ENCODE assay signal across 13 cellular contexts in genomic region chr11:8658210-8658968, GRCh38. TPM values are rescaled to one million over a fixed set of nuclear protein-coding genes. Genes with fewer than 3 reads are reported as not detected.
A peak's percentile ranks its signal among the peaks of the same experiment; 100 is the strongest.
DNase-seq lines count a peak whose midpoint lies in the region; ATAC-seq and TF ChIP-seq lines count a peak whose summit lies in the region.
"Had no signal": no experiment of that assay in that cellular context is flagged by ENCODE, and none has a peak within 500 bp of the region (broad histone marks: within the 10 kb centered on the region; RNA-seq: fewer than 3 reads in every experiment).

No MANE protein-coding gene starts in this region.

- H3K36me3 ChIP-seq in BLaER1 treated with 17β-estradiol and CSF1 and Interleukin-3, amounts not matched to agents 10 nM and 100 nM = no peaks in the 10 kb centered on the region
- H3K36me3 ChIP-seq in left lung = peaks cover 0 to 10% of the 10 kb centered on the region in 2 donors
- H3K36me3 ChIP-seq: WERI-Rb-1 had no signal

- H3K9ac ChIP-seq in BLaER1 treated with 17β-estradiol and CSF1 and Interleukin-3, amounts not matched to agents 10 nM and 100 nM = no peak overlapping the region
- H3K9ac ChIP-seq: KMS-11 had no signal

- intact Hi-C loops in left lung (cut with DNase I) = no loop called here

- no peak for ATAC-seq in left lung

- H4K20me1 ChIP-seq in BLaER1 treated with 17β-estradiol and CSF1 and Interleukin-3, amounts not matched to agents 10 nM and 100 nM = no peaks in the 10 kb centered on the region; a peak in 1 of 22 replicates

- TF ChIP-seq CTCF in cardiac fibroblast (IDR thresholded peaks at IDR 0.05; ENCODE audit: low read depth, low read length) (no peak), left lung (IDR thresholded peaks at IDR 0.05) (no peak)

- H3K4me3 ChIP-seq in BLaER1 treated with 17β-estradiol and CSF1 and Interleukin-3, amounts not matched to agents 10 nM and 100 nM = no peak overlapping the region
- H3K4me3 ChIP-seq in cardiac fibroblast (replicated peaks in 1 of 2; ENCODE audit: low read depth in 2 of 2, low read length in 2 of 2) = no peak overlapping the region
- H3K4me3 ChIP-seq in left lung = no peak overlapping the region
- H3K4me3 ChIP-seq: SK-N-MC had no signal

- peak; percentile 13 for DNase-seq in NCI-H146 treated with DMSO at 0.1 percent for 48 hours (lab: John Stamatoyannopoulos, UW; ENCODE audit: unreplicated experiment)
- peak; percentile 27 to 28 for DNase-seq in cardiac fibroblast (ENCODE audit: low read depth in 2 of 2)
- peak; percentile 47 for DNase-seq in inferior parietal cortex (ENCODE audit: extremely low spot score)
- DNase-seq in dermis blood vessel endothelial cell = no peak
- DNase-seq in NAMALWA (ENCODE audit: low spot score) = no peak
- no peak for DNase-seq in EL
- no peak for DNase-seq in left lung
- DNase-seq: NCI-H526 treated with DMSO at 0.1 percent for 48 hours; stimulated activated CD4-positive, alpha-beta T cell treated with anti-CD3 and anti-CD28 coated beads, Interleukin-1b, Interleukin-23, amount 100 ng/mL, for 48 hours; WERI-Rb-1 had no signal

- H3K27ac ChIP-seq in BLaER1 treated with 17β-estradiol and CSF1 and Interleukin-3, amounts not matched to agents 10 nM and 100 nM = no peak overlapping the region
- no peak overlapping the region for H3K27ac ChIP-seq in left lung
- H3K27ac ChIP-seq: KMS-11, SK-N-MC, WERI-Rb-1 had no signal

- peak overlapping the region in 9 of 11 experiments; percentile 5 to 52 (median 39); a peak in 13 of 22 replicates for H3K4me2 ChIP-seq in BLaER1 treated with 17β-estradiol and CSF1 and Interleukin-3, amounts not matched to agents 10 nM and 100 nM
- H3K4me2 ChIP-seq: KMS-11 had no signal

- peaks cover 0 to 13% (median 12%) of the 10 kb centered on the region in 10 experiments; a peak in 13 of 20 replicates for H3K4me1 ChIP-seq in BLaER1 treated with 17β-estradiol and CSF1 and Interleukin-3, amounts not matched to agents 10 nM and 100 nM
- H3K4me1 ChIP-seq in left lung = no peaks in the 10 kb centered on the region

- H3K27me3 ChIP-seq in BLaER1 treated with 17β-estradiol and CSF1 and Interleukin-3, amounts not matched to agents 10 nM and 100 nM = no peaks in the 10 kb centered on the region
- no peaks in the 10 kb centered on the region for H3K27me3 ChIP-seq in left lung

- no peaks in the 10 kb centered on the region for H3K9me3 ChIP-seq in BLaER1 treated with 17β-estradiol and CSF1 and Interleukin-3, amounts not matched to agents 10 nM and 100 nM (replicated peaks in 1 of 11)
- no peaks in the 10 kb centered on the region for H3K9me3 ChIP-seq in left lung

RNA-seq across cellular contexts. Expression of gene TRIM66, which starts 24.1 kb away (rescaled TPM):
- total RNA-seq in dermis blood vessel endothelial cell (5.6 and 7.4 TPM in 2 replicates), left lung (10 to 100 TPM in 1 of 2 donors, 1 to 10 TPM in 1; 7.3 to 14.3 TPM)

RNA-seq across cellular contexts. Expression of gene RPL27A, which starts 24.2 kb away (rescaled TPM):
- total RNA-seq in dermis blood vessel endothelial cell = 438 and 724 TPM in 2 replicates
- total RNA-seq in left lung = 100 to 1,000 TPM; 724 to 741 TPM

Comparison
In these comparisons a context has a peak if more than half of its experiments do, and no peak if none do; other contexts are left out.
1. DNase-seq: peak in NCI-H146 treated with DMSO at 0.1 percent for 48 hours (single experiment), cardiac fibroblast (2 of 2) and inferior parietal cortex (single experiment); none in dermis blood vessel endothelial cell (single experiment), NAMALWA (single experiment), EL (single experiment) and left lung (0 of 2).